In the genomic region with DNA sequence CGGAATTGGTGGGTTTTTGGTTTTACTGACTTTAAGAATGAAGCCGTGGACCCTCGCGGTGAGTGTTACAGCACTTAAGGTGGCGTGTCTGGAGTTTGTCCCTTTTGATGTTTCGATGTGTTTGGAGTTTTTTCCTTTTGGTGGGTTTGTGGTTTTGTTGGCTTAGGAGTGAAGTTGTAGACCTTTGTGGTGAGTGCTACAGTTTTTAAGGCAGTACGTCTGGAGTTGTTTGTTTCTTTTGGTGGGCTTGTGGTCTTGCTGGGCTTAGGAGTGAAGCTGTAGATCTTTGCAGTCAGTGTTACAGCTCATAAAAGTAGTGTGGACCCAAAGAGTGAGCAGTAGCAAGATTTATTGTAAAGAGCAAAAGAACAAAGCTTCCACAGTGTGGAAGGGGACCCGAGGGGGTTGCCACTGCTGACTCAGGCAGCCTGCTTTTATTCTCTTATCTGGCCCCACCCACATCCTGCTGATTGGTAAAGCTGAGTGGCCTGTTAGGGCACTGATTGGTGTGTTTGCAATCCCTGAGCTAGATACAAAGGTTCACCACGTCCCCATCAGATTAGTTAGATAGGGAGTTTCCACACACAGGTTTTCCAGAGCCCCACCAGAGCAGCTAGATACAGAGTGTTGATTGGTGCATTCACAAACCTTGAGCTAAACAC, we compare ENCODE assay signal across 14 cellular contexts. TPM values are rescaled to one million over a fixed set of nuclear protein-coding genes. Genes with fewer than 3 reads are reported as not detected.
DNase-seq lines count a peak whose midpoint lies in the region; ATAC-seq, FAIRE-seq and TF ChIP-seq lines count a peak whose summit lies in the region.
"Had no signal": no experiment of that assay in that cellular context is flagged by ENCODE, and none has a peak within 500 bp of the region (broad histone marks: within the 10 kb centered on the region; RNA-seq: fewer than 3 reads in every experiment).

No MANE protein-coding gene starts in this region.

- H3K9ac ChIP-seq in HepG2 (ENCODE audit: insufficient read depth, low read depth, low read length) (no peak overlapping the region), mesendoderm (ENCODE audit: low read length) (no peak overlapping the region)
- H3K9ac ChIP-seq: GM23248 had no signal

- TF ChIP-seq RAD21 in HepG2 (CRISPR knock-in tag; IDR thresholded peaks at IDR 0.05) = no peak

- no peaks in the 10 kb centered on the region for H3K36me3 ChIP-seq in HepG2 (replicated peaks in 1 of 2; ENCODE audit: control insufficient read depth in 1 of 2, insufficient read depth in 2 of 2, low read length in 2 of 2)
- H3K36me3 ChIP-seq in right lobe of liver = peaks cover 0 to 2% (median 0%) of the 10 kb centered on the region in 4 donors
- no peaks in the 10 kb centered on the region for H3K36me3 ChIP-seq in mesendoderm (ENCODE audit: control insufficient read depth, insufficient read depth, low read length)
- H3K36me3 ChIP-seq in uterus = no peaks in the 10 kb centered on the region
- H3K36me3 ChIP-seq in H7 (replicated peaks; ENCODE audit: control insufficient read depth, insufficient read depth, low read length) = no peaks in the 10 kb centered on the region; the same call in 1 of the 2 replicates

- H3K23ac ChIP-seq in mesendoderm (ENCODE audit: low read length) = no peak overlapping the region

- no peak overlapping the region for H2AK5ac ChIP-seq in mesendoderm (ENCODE audit: low read length)

- H4K5ac ChIP-seq in mesendoderm (ENCODE audit: low read length) = no peak overlapping the region

- H3K79me2 ChIP-seq in HepG2 (ENCODE audit: insufficient read depth, low read length) (no peaks in the 10 kb centered on the region), mesendoderm (ENCODE audit: control insufficient read depth, insufficient read depth, low read length) (no peaks in the 10 kb centered on the region)

- H2BK15ac ChIP-seq in mesendoderm (replicated peaks; ENCODE audit: low read depth) = no peak overlapping the region

- no peaks in the 10 kb centered on the region for H3K79me1 ChIP-seq in mesendoderm (ENCODE audit: low read length)

- H3K36me3 Mint-ChIP-seq in activated T-helper 1 cell treated with anti-CD3 and anti-CD28 coated beads, Interleukin-12 subunit alpha, Interleukin-12 subunit beta, Interleukin-2, Interleukin-4 antibody, amounts not matched to agents 30 ng/mL and 10 ng/mL and 1 ng/mL, durations not matched to agents 14 hours and 24 hours and 36 hours (ENCODE audit: low read depth) = peaks cover 14% of the 10 kb centered on the region

- no peak overlapping the region for H4K8ac ChIP-seq in mesendoderm (ENCODE audit: low read depth, low read length)

- no peak for FAIRE-seq in HepG2 (lab: Jason Lieb, UNC)

- H2BK5ac ChIP-seq in mesendoderm (ENCODE audit: low read length) = no peak overlapping the region

- peak; percentile 2 for DNase-seq in HepG2 (ENCODE audit: low spot score)
- no peak for DNase-seq in right lobe of liver
- DNase-seq in activated T-helper 1 cell treated with anti-CD3 and anti-CD28 coated beads, Interleukin-12 subunit alpha, Interleukin-12 subunit beta, Interleukin-2, Interleukin-4 antibody, amounts not matched to agents 30 ng/mL and 10 ng/mL and 1 ng/mL, durations not matched to agents 14 hours and 24 hours and 36 hours (ENCODE audit: low spot score) = peak; percentile 20
- peak; percentile 26 for DNase-seq in mesendoderm
- DNase-seq in stimulated activated naive CD8-positive, alpha-beta T cell treated with anti-CD3 and anti-CD28 coated beads, Interleukin-15, amount 100 ng/mL, for 72 hours = peak; percentile 57 to 74
- no peak for DNase-seq in uterus
- no peak for DNase-seq in H7
- DNase-seq: cerebellar nuclear complex, GM23248, mesenchymal stem cell, psoas muscle, upper lobe of right lung had no signal

- H3K27me3 ChIP-seq in HepG2 (ENCODE audit: control insufficient read depth in 1 of 2, insufficient read depth in 2 of 2, low read length in 2 of 2) = no peaks in the 10 kb centered on the region
- H3K27me3 ChIP-seq in right lobe of liver = no peaks in the 10 kb centered on the region
- no peaks in the 10 kb centered on the region for H3K27me3 ChIP-seq in mesendoderm (ENCODE audit: insufficient read depth, low read length, poor library complexity)
- H3K27me3 ChIP-seq in uterus = no peaks in the 10 kb centered on the region
- H3K27me3 ChIP-seq in H7 (ENCODE audit: control insufficient read depth, insufficient read depth, low read length) = no peaks in the 10 kb centered on the region
- H3K27me3 ChIP-seq: upper lobe of right lung had no signal

- peaks cover 8% of the 10 kb centered on the region for H3K9me3 Mint-ChIP-seq in activated T-helper 1 cell treated with anti-CD3 and anti-CD28 coated beads, Interleukin-12 subunit alpha, Interleukin-12 subunit beta, Interleukin-2, Interleukin-4 antibody, amounts not matched to agents 30 ng/mL and 10 ng/mL and 1 ng/mL, durations not matched to agents 14 hours and 24 hours and 36 hours
- H3K9me3 Mint-ChIP-seq in stimulated activated naive CD8-positive, alpha-beta T cell treated with anti-CD3 and anti-CD28 coated beads, Interleukin-15, amount 100 ng/mL, for 72 hours = peaks cover 0 to 9% of the 10 kb centered on the region in 2 donors

- TF ChIP-seq CTCF in HepG2 (CRISPR knock-in tag; IDR thresholded peaks at IDR 0.05) (no peak), right lobe of liver (IDR thresholded peaks at IDR 0.05) (no peak), uterus (IDR thresholded peaks at IDR 0.05) (no peak)

- peaks cover 40% of the 10 kb centered on the region for H3K4me1 Mint-ChIP-seq in activated T-helper 1 cell treated with anti-CD3 and anti-CD28 coated beads, Interleukin-12 subunit alpha, Interleukin-12 subunit beta, Interleukin-2, Interleukin-4 antibody, amounts not matched to agents 30 ng/mL and 10 ng/mL and 1 ng/mL, durations not matched to agents 14 hours and 24 hours and 36 hours (ENCODE audit: low read depth)
- peaks cover 52% of the 10 kb centered on the region for H3K4me1 Mint-ChIP-seq in stimulated activated naive CD8-positive, alpha-beta T cell treated with anti-CD3 and anti-CD28 coated beads, Interleukin-15, amount 100 ng/mL, for 72 hours

- H3K4me3 Mint-ChIP-seq in activated T-helper 1 cell treated with anti-CD3 and anti-CD28 coated beads, Interleukin-12 subunit alpha, Interleukin-12 subunit beta, Interleukin-2, Interleukin-4 antibody, amounts not matched to agents 30 ng/mL and 10 ng/mL and 1 ng/mL, durations not matched to agents 14 hours and 24 hours and 36 hours = peak overlapping the region; percentile 27
- H3K4me3 Mint-ChIP-seq in stimulated activated naive CD8-positive, alpha-beta T cell treated with anti-CD3 and anti-CD28 coated beads, Interleukin-15, amount 100 ng/mL, for 72 hours = peak overlapping the region; percentile 58

- H3K56ac ChIP-seq in mesendoderm (ENCODE audit: low read length) = no peak overlapping the region

- POLR2A ChIA-PET in HepG2 (lab: Yijun Ruan, JAX) = no interaction called here

- no peak for TF ChIP-seq EP300 in HepG2 (IDR thresholded peaks at IDR 0.05; ENCODE audit: low read depth in 2 of 2, low read length in 2 of 2)
- TF ChIP-seq EP300 in HepG2 (CRISPR knock-in tag; IDR thresholded peaks at IDR 0.05; ENCODE audit: borderline replicate concordance) = no peak

- H3K4me1 ChIP-seq in HepG2 (ENCODE audit: insufficient read depth, low read length) (peaks cover 6% of the 10 kb centered on the region), right lobe of liver (no peaks in the 10 kb centered on the region), mesendoderm (ENCODE audit: control insufficient read depth, low read depth, low read length) (peaks cover 6% of the 10 kb centered on the region), uterus (no peaks in the 10 kb centered on the region)
- H3K4me1 ChIP-seq: psoas muscle had no signal

- CTCF ChIA-PET in HepG2 (lab: Yijun Ruan, JAX; ENCODE audit: low intra/inter-chr PET ratio, low total read pairs) = no interaction called here

- no peaks in the 10 kb centered on the region for H3K27me3 Mint-ChIP-seq in activated T-helper 1 cell treated with anti-CD3 and anti-CD28 coated beads, Interleukin-12 subunit alpha, Interleukin-12 subunit beta, Interleukin-2, Interleukin-4 antibody, amounts not matched to agents 30 ng/mL and 10 ng/mL and 1 ng/mL, durations not matched to agents 14 hours and 24 hours and 36 hours (ENCODE audit: insufficient read depth)
- H3K27me3 Mint-ChIP-seq in stimulated activated naive CD8-positive, alpha-beta T cell treated with anti-CD3 and anti-CD28 coated beads, Interleukin-15, amount 100 ng/mL, for 72 hours = no peaks in the 10 kb centered on the region

- no peaks in the 10 kb centered on the region for H4K20me1 ChIP-seq in HepG2 (ENCODE audit: insufficient read depth, low read length)

- H2BK120ac ChIP-seq in mesendoderm (ENCODE audit: low read depth, low read length) = no peak overlapping the region

- H3K27ac Mint-ChIP-seq in activated T-helper 1 cell treated with anti-CD3 and anti-CD28 coated beads, Interleukin-12 subunit alpha, Interleukin-12 subunit beta, Interleukin-2, Interleukin-4 antibody, amounts not matched to agents 30 ng/mL and 10 ng/mL and 1 ng/mL, durations not matched to agents 14 hours and 24 hours and 36 hours = peak overlapping the region; percentile 87
- H3K27ac Mint-ChIP-seq in stimulated activated naive CD8-positive, alpha-beta T cell treated with anti-CD3 and anti-CD28 coated beads, Interleukin-15, amount 100 ng/mL, for 72 hours = peak overlapping the region; percentile 2 to 37

- TF ChIP-seq POLR2A in HepG2 (IDR thresholded peaks at IDR 0.05; ENCODE audit: insufficient read depth in 1 of 2, low read depth in 2 of 2, low read length in 2 of 2) (no peak), right lobe of liver (IDR thresholded peaks at IDR 0.05) (no peak), uterus (IDR thresholded peaks at IDR 0.05) (no peak)

- intact Hi-C loops in HepG2 (cut with micrococcal nuclease; ENCODE audit: unreplicated experiment) (no loop called here), right lobe of liver (cut with DNase I) (no loop called here), uterus (cut with DNase I; ENCODE audit: low total_unique reads) (no loop called here)
- intact Hi-C loops in activated T-helper 1 cell treated with anti-CD3 and anti-CD28 coated beads, Interleukin-12 subunit alpha, Interleukin-12 subunit beta, Interleukin-2, Interleukin-4 antibody, amounts not matched to agents 30 ng/mL and 10 ng/mL and 1 ng/mL, durations not matched to agents 14 hours and 24 hours and 36 hours (cut with micrococcal nuclease) = loop anchor here (5.0 kb wide), 2 partner anchors 257 to 438 kb away; a partner anchor contains a TSS

- ATAC-seq in HepG2 (no peak), right lobe of liver (no peak), GM21786 (IDR thresholded peaks at IDR 0.05; ENCODE audit: unreplicated experiment) (no peak)
- peak; percentile 60 for ATAC-seq in stimulated activated naive CD8-positive, alpha-beta T cell treated with anti-CD3 and anti-CD28 coated beads, Interleukin-15, amount 100 ng/mL, for 72 hours
- ATAC-seq: esophagus mucosa, psoas muscle, upper lobe of right lung had no signal

- H3K9me3 ChIP-seq in HepG2 (ENCODE audit: low read length) = no peaks in the 10 kb centered on the region
- H3K9me3 ChIP-seq in right lobe of liver = no peaks in the 10 kb centered on the region
- H3K9me3 ChIP-seq in uterus = no peaks in the 10 kb centered on the region
- H3K9me3 ChIP-seq: psoas muscle, upper lobe of right lung had no signal

- 73% methylated on average over 9 of the region's 9 CpGs for WGBS in HepG2 (ENCODE audit: low lambda C conversion rate)
- 82% methylated on average over 9 of the region's 9 CpGs for WGBS in right lobe of liver (ENCODE audit: insufficient coverage, low coverage, low lambda C conversion rate, missing lambda C conversion rate)
- WGBS in mesendoderm (ENCODE audit: extremely low coverage, insufficient coverage, low lambda C conversion rate) = no CpG with 5 or more reads among the region's 9 CpGs

- H2AFZ ChIP-seq in HepG2 (ENCODE audit: low read length) = no peak overlapping the region
- H2AFZ ChIP-seq: GM23248 had no signal

- H3K4me3 ChIP-seq in HepG2 (replicated peaks in 1 of 3; ENCODE audit: insufficient read depth in 1 of 3, low read depth in 2 of 3, low read length in 3 of 3) (no peak overlapping the region), right lobe of liver (no peak overlapping the region), mesendoderm (ENCODE audit: low read length) (no peak overlapping the region), uterus (no peak overlapping the region), H7 (ENCODE audit: insufficient read depth, low read depth, low read length) (no peak overlapping the region)
- H3K4me3 ChIP-seq: GM23248, psoas muscle, upper lobe of right lung had no signal

- H3K27ac ChIP-seq in HepG2 (ENCODE audit: extremely low read length, insufficient read depth, low read length) = no peak overlapping the region
- no peak overlapping the region for H3K27ac ChIP-seq in right lobe of liver
- H3K27ac ChIP-seq in mesendoderm (ENCODE audit: low read depth, low read length) = no peak overlapping the region
- no peak overlapping the region for H3K27ac ChIP-seq in uterus
- H3K27ac ChIP-seq: GM23248, psoas muscle, upper lobe of right lung had no signal

- peak overlapping the region; percentile 31 for H3K4ac ChIP-seq in mesendoderm (ENCODE audit: low read depth, low read length)

- in situ Hi-C loops in HepG2 (cut with HindIII; ENCODE audit: extremely low pct_ligation_motif_present, low pct_unique_long_range_greater_than_20kb) = no loop called here

- no TSS peak for BruUV-seq in HepG2 (replicated peaks; lab: Mats Ljungman, UMichigan)

- H3K4me2 ChIP-seq in HepG2 (ENCODE audit: low read depth, low read length) = no peak overlapping the region
- H3K4me2 ChIP-seq in mesendoderm (ENCODE audit: low read length) = no peak overlapping the region

- H3K18ac ChIP-seq in mesendoderm (ENCODE audit: low read length) = no peak overlapping the region

RNA-seq across cellular contexts. Expression of a gene that starts 20.9 kb away (rescaled TPM):
- not detected in 2 replicates for total RNA-seq in HepG2 (2016; rRNA removed; fragmentation: Illumina TruSeq; extraction: Trizol)
- not detected in 2 replicates for total RNA-seq in HepG2 (2016; cell fraction: cytosol; rRNA removed; fragmentation: Illumina TruSeq; extraction: Trizol; ENCODE audit: low read depth)
- not detected in 2 replicates for total RNA-seq in HepG2 (2016; cell fraction: insoluble cytoplasmic fraction; rRNA removed; fragmentation: Illumina TruSeq; extraction: Trizol)
- total RNA-seq in HepG2 (2016; cell fraction: membrane; rRNA removed; fragmentation: Illumina TruSeq; extraction: Trizol) = not detected in 2 replicates
- not detected in 2 replicates for total RNA-seq in HepG2 (2016; cell fraction: nucleus; rRNA removed; fragmentation: Illumina TruSeq; extraction: Trizol)
- polyA plus RNA-seq in HepG2 (2011; rRNA removed) = not detected in 2 replicates
- polyA plus RNA-seq in HepG2 (2011; cell fraction: cytosol; rRNA removed) = not detected in 2 replicates
- not detected in 2 replicates for polyA plus RNA-seq in HepG2 (2011; cell fraction: nucleus; rRNA removed)
- polyA plus RNA-seq in HepG2 (2012) = not detected in 2 replicates
- polyA plus RNA-seq in HepG2 (2016; cell fraction: cytosol; fragmentation: Illumina TruSeq; extraction: Trizol; ENCODE audit: low read depth) = not detected in 2 replicates
- polyA plus RNA-seq in HepG2 (2016; cell fraction: insoluble cytoplasmic fraction; fragmentation: Illumina TruSeq; extraction: Trizol; ENCODE audit: low read depth) = not detected in 2 replicates
- polyA plus RNA-seq in HepG2 (2016; cell fraction: membrane; fragmentation: Illumina TruSeq; extraction: Trizol; ENCODE audit: low read depth) = not detected in 2 replicates
- not detected in 2 replicates for polyA plus RNA-seq in HepG2 (2016; cell fraction: nucleus; fragmentation: Illumina TruSeq; extraction: Trizol; ENCODE audit: insufficient read depth, low read depth)
- 13.3 TPM in 1 of 2 replicates, not detected in the other for polyA minus RNA-seq in HepG2 (2011; rRNA and poly(A)+ RNA removed; ENCODE audit: low replicate concordance)
- polyA minus RNA-seq in HepG2 (2011; cell fraction: cytosol; rRNA and poly(A)+ RNA removed) = not detected in 2 replicates
- not detected in 2 replicates for polyA minus RNA-seq in HepG2 (2011; cell fraction: nucleus; rRNA and poly(A)+ RNA removed)
- total RNA-seq in right lobe of liver = 1 to 10 TPM in 1 of 6 experiments, under 1 TPM in 5; 0.18 to 1.2 (median 0.70) TPM
- total RNA-seq in activated T-helper 1 cell treated with anti-CD3 and anti-CD28 coated beads, Interleukin-12 subunit alpha, Interleukin-12 subunit beta, Interleukin-2, Interleukin-4 antibody, amounts not matched to agents 30 ng/mL and 10 ng/mL and 1 ng/mL, durations not matched to agents 14 hours and 24 hours and 36 hours = 17.9 and 20.7 TPM in 2 replicates
- 7.0 TPM for polyA plus RNA-seq in mesendoderm (2013, experiment 1 of 2)
- polyA plus RNA-seq in mesendoderm (2013, experiment 2 of 2) = 6.8 TPM
- total RNA-seq in uterus = 10 to 100 TPM in 1 of 4 donors, 1 to 10 TPM in 2, under 1 TPM in 1; 0.77 to 11.3 (median 2.3) TPM
- total RNA-seq in H7 (2014; rRNA removed; shearing (Covaris generic)) = 17.5 and 18.0 TPM in 2 replicates

RNA-seq across cellular contexts. Expression of a gene that starts 52.1 kb away (rescaled TPM):
- total RNA-seq in HepG2 (2016; rRNA removed; fragmentation: Illumina TruSeq; extraction: Trizol) (14.3 and 25.7 TPM in 2 replicates), right lobe of liver (10 to 100 TPM in 5 of 6 experiments, 1 to 10 TPM in 1; 8.6 to 20.3 (median 12.6) TPM), uterus (10 to 100 TPM in 3 of 4 donors, 1 to 10 TPM in 1; 6.7 to 40.0 (median 29.1) TPM)
- total RNA-seq in HepG2 (2016; cell fraction: cytosol; rRNA removed; fragmentation: Illumina TruSeq; extraction: Trizol; ENCODE audit: low read depth) = 5.1 and 6.2 TPM in 2 replicates
- 13.6 and 27.9 TPM in 2 replicates for total RNA-seq in HepG2 (2016; cell fraction: insoluble cytoplasmic fraction; rRNA removed; fragmentation: Illumina TruSeq; extraction: Trizol)
- 5.9 and 7.5 TPM in 2 replicates for total RNA-seq in HepG2 (2016; cell fraction: membrane; rRNA removed; fragmentation: Illumina TruSeq; extraction: Trizol)
- 56.6 and 59.5 TPM in 2 replicates for total RNA-seq in HepG2 (2016; cell fraction: nucleus; rRNA removed; fragmentation: Illumina TruSeq; extraction: Trizol)
- polyA plus RNA-seq in HepG2 (2011; rRNA removed) = 25.9 and 29.7 TPM in 2 replicates
- 7.7 and 8.6 TPM in 2 replicates for polyA plus RNA-seq in HepG2 (2011; cell fraction: cytosol; rRNA removed)
- 47.2 and 58.1 TPM in 2 replicates for polyA plus RNA-seq in HepG2 (2011; cell fraction: nucleus; rRNA removed)
- 26.1 and 32.8 TPM in 2 replicates for polyA plus RNA-seq in HepG2 (2012)
- polyA plus RNA-seq in HepG2 (2016; cell fraction: cytosol; fragmentation: Illumina TruSeq; extraction: Trizol; ENCODE audit: low read depth) = 1.5 and 1.9 TPM in 2 replicates
- 25.6 and 25.9 TPM in 2 replicates for polyA plus RNA-seq in HepG2 (2016; cell fraction: insoluble cytoplasmic fraction; fragmentation: Illumina TruSeq; extraction: Trizol; ENCODE audit: low read depth)
- polyA plus RNA-seq in HepG2 (2016; cell fraction: membrane; fragmentation: Illumina TruSeq; extraction: Trizol; ENCODE audit: low read depth) = 4.0 and 4.5 TPM in 2 replicates
- polyA plus RNA-seq in HepG2 (2016; cell fraction: nucleus; fragmentation: Illumina TruSeq; extraction: Trizol; ENCODE audit: insufficient read depth, low read depth) = 122 and 128 TPM in 2 replicates
- polyA minus RNA-seq in HepG2 (2011; rRNA and poly(A)+ RNA removed; ENCODE audit: low replicate concordance) = 24.7 and 36.9 TPM in 2 replicates
- 6.1 and 8.7 TPM in 2 replicates for polyA minus RNA-seq in HepG2 (2011; cell fraction: cytosol; rRNA and poly(A)+ RNA removed)
- 106 and 110 TPM in 2 replicates for polyA minus RNA-seq in HepG2 (2011; cell fraction: nucleus; rRNA and poly(A)+ RNA removed)
- 94.4 and 99.8 TPM in 2 replicates for total RNA-seq in activated T-helper 1 cell treated with anti-CD3 and anti-CD28 coated beads, Interleukin-12 subunit alpha, Interleukin-12 subunit beta, Interleukin-2, Interleukin-4 antibody, amounts not matched to agents 30 ng/mL and 10 ng/mL and 1 ng/mL, durations not matched to agents 14 hours and 24 hours and 36 hours
- polyA plus RNA-seq in mesendoderm (2013, experiment 1 of 2) = 52.6 TPM
- polyA plus RNA-seq in mesendoderm (2013, experiment 2 of 2) = 55.4 TPM
- 31.9 and 41.3 TPM in 2 replicates for total RNA-seq in H7 (2014; rRNA removed; shearing (Covaris generic))

Comparison
In these comparisons a context has a peak if more than half of its experiments do, and no peak if none do; other contexts are left out.
1. DNase-seq: peak in HepG2 (single experiment), activated T-helper 1 cell treated with anti-CD3 and anti-CD28 coated beads, Interleukin-12 subunit alpha, Interleukin-12 subunit beta, Interleukin-2, Interleukin-4 antibody, amounts not matched to agents 30 ng/mL and 10 ng/mL and 1 ng/mL, durations not matched to agents 14 hours and 24 hours and 36 hours (single experiment), mesendoderm (single experiment) and stimulated activated naive CD8-positive, alpha-beta T cell treated with anti-CD3 and anti-CD28 coated beads, Interleukin-15, amount 100 ng/mL, for 72 hours (2 of 2); none in right lobe of liver (0 of 3), uterus (0 of 2) and H7 (single experiment).